1 cellular context compared by ENCODE assay signal in genomic region chr20:2839732-2840137, GRCh38.
TF ChIP-seq lines count a peak whose summit lies in the region.

No MANE protein-coding gene starts in this region.

TF ChIP-seq in endothelial cell of umbilical vein, 7 proteins besides CTCF, POLR2A, EP300 and RAD21:
- TF ChIP-seq EZH2 (IDR thresholded peaks at IDR 0.05; ENCODE audit: borderline replicate concordance, low read depth, low read length, severe bottlenecking) (no peak), GATA2 (IDR thresholded peaks at IDR 0.05; ENCODE audit: insufficient read depth, insufficient read length, low read depth, low read length) (no peak), JUN (IDR thresholded peaks at IDR 0.05; ENCODE audit: borderline replicate concordance, insufficient read depth, insufficient read length, low read depth) (no peak), MAX (IDR thresholded peaks at IDR 0.05; ENCODE audit: insufficient read depth, insufficient read length) (no peak), POLR2AphosphoS5 (IDR thresholded peaks at IDR 0.05; ENCODE audit: insufficient read depth, low read depth, low read length) (no peak), MYC (IDR thresholded peaks at IDR 0.05; ENCODE audit: low read depth, low read length) (no peak), FOS (IDR thresholded peaks at IDR 0.05; ENCODE audit: borderline replicate concordance, insufficient read depth, low read length) (no peak)
